ENCODE assay signal across 8 cellular contexts in the genomic region with DNA sequence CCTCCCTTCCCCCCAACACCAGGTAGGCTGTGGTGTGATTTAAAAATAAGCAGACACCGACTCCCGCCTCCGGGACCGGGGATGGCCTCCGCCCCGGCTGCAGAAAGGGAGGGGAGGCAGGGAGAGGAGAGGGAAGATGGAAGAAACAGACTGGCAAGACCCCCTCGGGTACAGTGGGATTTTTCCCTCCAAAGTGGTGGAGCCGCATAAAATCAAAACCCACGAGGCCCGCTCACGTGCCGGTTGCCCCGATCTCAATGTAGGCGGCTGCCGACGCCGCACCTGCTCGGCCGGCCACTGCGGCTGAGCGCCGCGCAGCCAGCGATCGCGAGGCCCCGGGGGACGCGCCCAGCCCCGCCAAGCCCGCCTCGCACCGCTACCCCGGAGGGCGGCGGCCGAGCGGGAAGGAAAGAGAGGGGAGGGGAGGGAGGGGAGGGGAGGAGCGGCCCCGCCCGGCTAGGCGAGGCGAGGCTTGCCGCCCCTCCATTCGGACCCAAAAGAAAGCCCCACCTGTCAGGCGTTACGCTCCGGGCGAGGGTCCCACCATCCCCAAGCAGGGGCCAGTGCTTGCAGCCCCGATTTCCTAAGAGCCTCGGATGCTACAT. TPM values are rescaled to one million over a fixed set of nuclear protein-coding genes. Genes with fewer than 3 reads are reported as not detected.
DNase-seq lines count a peak whose midpoint lies in the region; ATAC-seq and TF ChIP-seq lines count a peak whose summit lies in the region.

No MANE protein-coding gene starts in this region.

- no peaks in the 10 kb centered on the region for H3K9me3 ChIP-seq in thoracic aorta

- TF ChIP-seq CTCF in thoracic aorta (IDR thresholded peaks at IDR 0.05) = no peak

- peaks cover 8% of the 10 kb centered on the region for H3K27me3 Mint-ChIP-seq in activated naive CD8-positive, alpha-beta T cell treated with anti-CD3 and anti-CD28 coated beads for 36 hours

- peak overlapping the region; percentile 86 for H3K4me3 Mint-ChIP-seq in activated naive CD8-positive, alpha-beta T cell treated with anti-CD3 and anti-CD28 coated beads for 36 hours

- H3K4me3 ChIP-seq in thoracic aorta = peak overlapping the region; percentile 71

- no peaks in the 10 kb centered on the region for H3K9me3 Mint-ChIP-seq in activated naive CD8-positive, alpha-beta T cell treated with anti-CD3 and anti-CD28 coated beads for 36 hours

- peaks cover 15 to 16% of the 10 kb centered on the region in 2 donors for H3K4me1 ChIP-seq in thoracic aorta (ENCODE audit: control insufficient read depth in 1 of 2, low read depth in 2 of 2)

- H3K27ac ChIP-seq in thoracic aorta = no peak overlapping the region

- H3K27me3 ChIP-seq in thoracic aorta (replicated peaks; ENCODE audit: insufficient read depth) = peaks cover 10% of the 10 kb centered on the region

- H3K4me1 Mint-ChIP-seq in activated naive CD8-positive, alpha-beta T cell treated with anti-CD3 and anti-CD28 coated beads for 36 hours = peaks cover 13% of the 10 kb centered on the region

- DNase-seq in GM03348 (ENCODE audit: low spot score) = peak; percentile 33
- peak; percentile 39 for DNase-seq in NCI-H1694 treated with DMSO at 0.1 percent for 48 hours (lab: John Stamatoyannopoulos, UW)
- DNase-seq in activated naive CD8-positive, alpha-beta T cell treated with anti-CD3 and anti-CD28 coated beads for 36 hours = peak; percentile 24
- peak; percentile 88 for DNase-seq in left kidney (ENCODE audit: low read depth, low spot score)
- no peak for DNase-seq in thoracic aorta (ENCODE audit: low spot score)
- no peak for DNase-seq in kidney tubule cell (ENCODE audit: low spot score)
- DNase-seq in islet precursor cell = no peak

- H3K36me3 ChIP-seq in thoracic aorta = no peaks in the 10 kb centered on the region

- no peak for ATAC-seq in thoracic aorta (ENCODE audit: insufficient number of reproducible peaks, low FRiP score, low read depth)
- no peak for ATAC-seq in GM18519 (IDR thresholded peaks at IDR 0.05; ENCODE audit: low FRiP score, unreplicated experiment)

- peak overlapping the region; percentile 76 for H3K27ac Mint-ChIP-seq in activated naive CD8-positive, alpha-beta T cell treated with anti-CD3 and anti-CD28 coated beads for 36 hours

- no peaks in the 10 kb centered on the region for H3K36me3 Mint-ChIP-seq in activated naive CD8-positive, alpha-beta T cell treated with anti-CD3 and anti-CD28 coated beads for 36 hours

RNA-seq across cellular contexts. Expression of gene ADD2, which starts 0.8 kb away (rescaled TPM):
- 10 to 100 TPM; 33.2 to 36.1 TPM for total RNA-seq in activated naive CD8-positive, alpha-beta T cell treated with anti-CD3 and anti-CD28 coated beads for 36 hours
- total RNA-seq in thoracic aorta = 1 to 10 TPM in 1 of 2 donors, under 1 TPM in 1; 0.41 to 1.6 TPM

RNA-seq across cellular contexts. Expression of gene FIGLA, which starts 23.2 kb away (rescaled TPM):
- total RNA-seq in activated naive CD8-positive, alpha-beta T cell treated with anti-CD3 and anti-CD28 coated beads for 36 hours = not detected
- not detected for total RNA-seq in thoracic aorta

RNA-seq across cellular contexts. Expression of gene CLEC4F, which starts 53.2 kb away (rescaled TPM):
- not detected for total RNA-seq in activated naive CD8-positive, alpha-beta T cell treated with anti-CD3 and anti-CD28 coated beads for 36 hours
- total RNA-seq in thoracic aorta = under 1 TPM in 1 of 2 donors, not detected in 1; 0.54 TPM

Comparison
In these comparisons a context has a peak if more than half of its experiments do, and no peak if none do; other contexts are left out.
1. DNase-seq: peak in GM03348 (single experiment), NCI-H1694 treated with DMSO at 0.1 percent for 48 hours (single experiment), activated naive CD8-positive, alpha-beta T cell treated with anti-CD3 and anti-CD28 coated beads for 36 hours (single experiment) and left kidney (single experiment); none in thoracic aorta (single experiment), kidney tubule cell (single experiment) and islet precursor cell (single experiment).
2. RNA of gene ADD2, which starts 0.8 kb away (total RNA-seq): 33.2 to 36.1 TPM in activated naive CD8-positive, alpha-beta T cell treated with anti-CD3 and anti-CD28 coated beads for 36 hours; 0.41 to 1.6 TPM in thoracic aorta; every median in the first group is over 10 times any median in the second.